Comparison of ENCODE assay signal across 8 cellular contexts in genomic region chr1:85307987-85308836, GRCh38. TPM values are rescaled to one million over a fixed set of nuclear protein-coding genes. Genes with fewer than 3 reads are reported as not detected.
DNase-seq lines count a peak whose midpoint lies in the region; ATAC-seq, FAIRE-seq and TF ChIP-seq lines count a peak whose summit lies in the region.

No MANE protein-coding gene starts in this region.

- H4K20me1 ChIP-seq in osteoblast (ENCODE audit: insufficient read depth, low read length) = no peaks in the 10 kb centered on the region

- H3K36me3 ChIP-seq in H7 (replicated peaks; ENCODE audit: control insufficient read depth, insufficient read depth, low read length) = no peaks in the 10 kb centered on the region
- no peaks in the 10 kb centered on the region for H3K36me3 ChIP-seq in gastroesophageal sphincter
- H3K36me3 ChIP-seq in osteoblast (ENCODE audit: insufficient read depth, low read length) = no peaks in the 10 kb centered on the region
- no peaks in the 10 kb centered on the region for H3K36me3 ChIP-seq in thyroid gland

- TF ChIP-seq POLR2A in gastroesophageal sphincter (IDR thresholded peaks at IDR 0.05) = no peak
- TF ChIP-seq POLR2A in thyroid gland (IDR thresholded peaks at IDR 0.05) = no peak

- H3K27me3 ChIP-seq in H7 (ENCODE audit: control insufficient read depth, insufficient read depth, low read length) = no peaks in the 10 kb centered on the region
- no peaks in the 10 kb centered on the region for H3K27me3 ChIP-seq in gastroesophageal sphincter
- no peaks in the 10 kb centered on the region for H3K27me3 ChIP-seq in osteoblast (ENCODE audit: insufficient read depth, low read length)
- no peaks in the 10 kb centered on the region for H3K27me3 ChIP-seq in thyroid gland

- intact Hi-C loops in thyroid gland (cut with DNase I) = loop anchor here (2.0 to 10.0 kb wide), 4 partner anchors 197 to 577 kb away; partner anchors contain the start of gene CCN1

- H2AFZ ChIP-seq in osteoblast (ENCODE audit: low read length) = no peak overlapping the region

- H3K4me3 ChIP-seq in H7 (ENCODE audit: insufficient read depth, low read depth, low read length) (no peak overlapping the region), gastroesophageal sphincter (no peak overlapping the region), osteoblast (ENCODE audit: insufficient read depth, low read length) (no peak overlapping the region), thyroid gland (replicated peaks in 1 of 3) (no peak overlapping the region)

- no peaks in the 10 kb centered on the region for H3K9me3 ChIP-seq in gastroesophageal sphincter
- no peaks in the 10 kb centered on the region for H3K9me3 ChIP-seq in osteoblast (ENCODE audit: low read depth, low read length)
- H3K9me3 ChIP-seq in thyroid gland = no peaks in the 10 kb centered on the region

- H3K27ac ChIP-seq in gastroesophageal sphincter (no peak overlapping the region), osteoblast (ENCODE audit: low read depth, low read length) (peak overlapping the region; percentile 47), thyroid gland (no peak overlapping the region)

- peak overlapping the region; percentile 1 for H3K4me2 ChIP-seq in osteoblast (ENCODE audit: insufficient read depth, low read length)

- FAIRE-seq in G401.6 (lab: Jason Lieb, UNC) = peak; percentile 89

- TF ChIP-seq EP300 in gastroesophageal sphincter (IDR thresholded peaks at IDR 0.05) = no peak

- peak; percentile 78 for DNase-seq in H7
- peak; percentile 78 to 88 for DNase-seq in Kasumi-1 (lab: John Stamatoyannopoulos, UW)
- peak; percentile 13 for DNase-seq in SHP77 treated with DMSO at 0.1 percent for 48 hours (lab: John Stamatoyannopoulos, UW)
- DNase-seq in activated gamma-delta T cell treated with anti-CD3 and anti-CD28 coated beads, Interleukin-2, amount 50 U/mL, for 16 hours (ENCODE audit: low read depth) = peak; percentile 52
- DNase-seq in osteoblast (ENCODE audit: insufficient read length, low spot score, missing footprints) = peak; percentile 79
- peak; percentile 89 to 92 for DNase-seq in thyroid gland

- TF ChIP-seq CTCF in gastroesophageal sphincter (IDR thresholded peaks at IDR 0.05) (peak; percentile 89 to 98 (median 98)), osteoblast (IDR thresholded peaks at IDR 0.05; ENCODE audit: extremely low read depth, low read depth, low read length) (peak; percentile 97), thyroid gland (IDR thresholded peaks at IDR 0.05) (peak; percentile 84 to 99 (median 95))

- WGBS in gastroesophageal sphincter (ENCODE audit: low coverage in 1 of 2), 2 donors = 19 to 45% methylated on average over 9 to 18 of the region's 27 CpGs
- 24 to 30% methylated on average over 20 to 27 of the region's 27 CpGs for WGBS in thyroid gland, 2 donors

- peaks cover 0 to 10% (median 7%) of the 10 kb centered on the region in 3 donors for H3K4me1 ChIP-seq in gastroesophageal sphincter
- H3K4me1 ChIP-seq in osteoblast (ENCODE audit: insufficient read depth, low read length) = peaks cover 23% of the 10 kb centered on the region
- H3K4me1 ChIP-seq in thyroid gland = peaks cover 0 to 5% of the 10 kb centered on the region in 2 donors

- H3K79me2 ChIP-seq in osteoblast (ENCODE audit: insufficient read depth, low read length) = no peaks in the 10 kb centered on the region

- peak; percentile 92 for ATAC-seq in gastroesophageal sphincter

RNA-seq across cellular contexts. Expression of gene BCL10, which starts 31.8 kb away (rescaled TPM):
- 23.0 and 26.3 TPM in 2 replicates for total RNA-seq in H7 (2014; rRNA removed; shearing (Covaris generic))
- total RNA-seq in gastroesophageal sphincter = 10 to 100 TPM in 2 of 4 donors, 1 to 10 TPM in 2; 9.4 to 21.3 (median 10.6) TPM
- 30.4 and 35.7 TPM in 2 replicates for total RNA-seq in osteoblast
- 10 to 100 TPM; 13.6 to 28.5 (median 15.1) TPM for total RNA-seq in thyroid gland

RNA-seq across cellular contexts. Expression of gene C1orf52, which starts 48.8 kb away (rescaled TPM):
- 38.9 and 51.0 TPM in 2 replicates for total RNA-seq in H7 (2014; rRNA removed; shearing (Covaris generic))
- total RNA-seq in gastroesophageal sphincter (10 to 100 TPM; 12.7 to 27.2 (median 21.0) TPM), osteoblast (11.2 and 13.0 TPM in 2 replicates), thyroid gland (10 to 100 TPM in 3 of 4 donors, 1 to 10 TPM in 1; 9.0 to 28.7 (median 17.5) TPM)

Comparison
In these comparisons a context has a peak if more than half of its experiments do, and no peak if none do; other contexts are left out.
1. DNase-seq: peak in every context shown above with its lines; median percentile 90 in thyroid gland; 83 in Kasumi-1; 79 in osteoblast; 78 in H7; 52 in activated gamma-delta T cell treated with anti-CD3 and anti-CD28 coated beads, Interleukin-2, amount 50 U/mL, for 16 hours; 13 in SHP77 treated with DMSO at 0.1 percent for 48 hours.